In the genomic region with DNA sequence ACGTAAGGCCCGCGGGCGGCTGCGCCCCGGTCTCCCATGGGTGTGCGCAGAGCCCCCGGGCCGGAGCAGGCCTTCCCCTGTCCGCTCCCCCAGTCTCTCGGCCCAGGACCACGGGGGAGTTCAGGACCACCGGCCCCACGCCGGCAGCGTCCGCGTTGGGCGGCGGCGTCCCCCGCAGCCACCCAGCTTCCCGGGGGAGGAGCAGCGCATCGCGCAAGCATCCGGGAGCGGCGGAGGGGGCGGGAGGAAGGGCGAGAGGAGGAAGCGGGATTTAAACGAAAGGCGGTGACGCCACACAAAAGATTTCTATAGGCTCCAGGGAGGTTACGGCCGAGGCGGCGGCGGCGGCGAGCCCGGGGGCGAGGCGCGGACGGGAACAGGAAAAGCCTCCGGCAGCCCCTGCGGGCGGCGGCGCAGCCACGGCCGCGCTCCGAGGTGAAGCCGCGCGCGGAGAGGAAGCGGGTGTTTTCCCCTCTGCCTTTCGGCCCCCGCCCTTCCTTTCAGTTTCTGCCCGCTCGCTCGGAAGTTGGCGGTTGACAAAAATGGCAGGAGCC, we compare ENCODE assay signal across 1 cellular context.
A peak's percentile ranks its signal among the peaks of the same experiment; 100 is the strongest.
TF ChIP-seq lines count a peak whose summit lies in the region.

A gene (plus strand): TSS at position 298 of the 554 bp plus-strand sequence. CDS start 1,349 bp downstream, outside the sequence.

TF ChIP-seq in HepG2, 621 proteins besides CTCF, POLR2A, EP300 and RAD21 (continued from another document and continues in another):
- TF ChIP-seq, protein P1, sequence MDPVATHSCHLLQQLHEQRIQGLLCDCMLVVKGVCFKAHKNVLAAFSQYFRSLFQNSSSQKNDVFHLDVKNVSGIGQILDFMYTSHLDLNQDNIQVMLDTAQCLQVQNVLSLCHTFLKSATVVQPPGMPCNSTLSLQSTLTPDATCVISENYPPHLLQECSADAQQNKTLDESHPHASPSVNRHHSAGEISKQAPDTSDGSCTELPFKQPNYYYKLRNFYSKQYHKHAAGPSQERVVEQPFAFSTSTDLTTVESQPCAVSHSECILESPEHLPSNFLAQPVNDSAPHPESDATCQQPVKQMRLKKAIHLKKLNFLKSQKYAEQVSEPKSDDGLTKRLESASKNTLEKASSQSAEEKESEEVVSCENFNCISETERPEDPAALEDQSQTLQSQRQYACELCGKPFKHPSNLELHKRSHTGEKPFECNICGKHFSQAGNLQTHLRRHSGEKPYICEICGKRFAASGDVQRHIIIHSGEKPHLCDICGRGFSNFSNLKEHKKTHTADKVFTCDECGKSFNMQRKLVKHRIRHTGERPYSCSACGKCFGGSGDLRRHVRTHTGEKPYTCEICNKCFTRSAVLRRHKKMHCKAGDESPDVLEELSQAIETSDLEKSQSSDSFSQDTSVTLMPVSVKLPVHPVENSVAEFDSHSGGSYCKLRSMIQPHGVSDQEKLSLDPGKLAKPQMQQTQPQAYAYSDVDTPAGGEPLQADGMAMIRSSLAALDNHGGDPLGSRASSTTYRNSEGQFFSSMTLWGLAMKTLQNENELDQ (CRISPR knock-in tag; IDR thresholded peaks at IDR 0.05; ENCODE audit: borderline replicate concordance): no peak
- TF ChIP-seq, protein P2, sequence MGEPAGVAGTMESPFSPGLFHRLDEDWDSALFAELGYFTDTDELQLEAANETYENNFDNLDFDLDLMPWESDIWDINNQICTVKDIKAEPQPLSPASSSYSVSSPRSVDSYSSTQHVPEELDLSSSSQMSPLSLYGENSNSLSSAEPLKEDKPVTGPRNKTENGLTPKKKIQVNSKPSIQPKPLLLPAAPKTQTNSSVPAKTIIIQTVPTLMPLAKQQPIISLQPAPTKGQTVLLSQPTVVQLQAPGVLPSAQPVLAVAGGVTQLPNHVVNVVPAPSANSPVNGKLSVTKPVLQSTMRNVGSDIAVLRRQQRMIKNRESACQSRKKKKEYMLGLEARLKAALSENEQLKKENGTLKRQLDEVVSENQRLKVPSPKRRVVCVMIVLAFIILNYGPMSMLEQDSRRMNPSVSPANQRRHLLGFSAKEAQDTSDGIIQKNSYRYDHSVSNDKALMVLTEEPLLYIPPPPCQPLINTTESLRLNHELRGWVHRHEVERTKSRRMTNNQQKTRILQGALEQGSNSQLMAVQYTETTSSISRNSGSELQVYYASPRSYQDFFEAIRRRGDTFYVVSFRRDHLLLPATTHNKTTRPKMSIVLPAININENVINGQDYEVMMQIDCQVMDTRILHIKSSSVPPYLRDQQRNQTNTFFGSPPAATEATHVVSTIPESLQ (CRISPR knock-in tag; conservative IDR thresholded peaks at IDR 0.05): no peak
- no peak for TF ChIP-seq NR2F1 (CRISPR knock-in tag; IDR thresholded peaks at IDR 0.05)
- peak; percentile 76 for TF ChIP-seq ZNF878 (CRISPR knock-in tag; IDR thresholded peaks at IDR 0.05)
- no peak for TF ChIP-seq ARNT (IDR thresholded peaks at IDR 0.05)
- no peak for TF ChIP-seq GATAD2A (CRISPR knock-in tag; IDR thresholded peaks at IDR 0.05)
- no peak for TF ChIP-seq KDM1A (CRISPR knock-in tag; IDR thresholded peaks at IDR 0.05)
- peak; percentile 57; the same call in 1 of the 2 replicates for TF ChIP-seq SP2 (CRISPR knock-in tag; IDR thresholded peaks at IDR 0.05)
- TF ChIP-seq, protein P3, sequence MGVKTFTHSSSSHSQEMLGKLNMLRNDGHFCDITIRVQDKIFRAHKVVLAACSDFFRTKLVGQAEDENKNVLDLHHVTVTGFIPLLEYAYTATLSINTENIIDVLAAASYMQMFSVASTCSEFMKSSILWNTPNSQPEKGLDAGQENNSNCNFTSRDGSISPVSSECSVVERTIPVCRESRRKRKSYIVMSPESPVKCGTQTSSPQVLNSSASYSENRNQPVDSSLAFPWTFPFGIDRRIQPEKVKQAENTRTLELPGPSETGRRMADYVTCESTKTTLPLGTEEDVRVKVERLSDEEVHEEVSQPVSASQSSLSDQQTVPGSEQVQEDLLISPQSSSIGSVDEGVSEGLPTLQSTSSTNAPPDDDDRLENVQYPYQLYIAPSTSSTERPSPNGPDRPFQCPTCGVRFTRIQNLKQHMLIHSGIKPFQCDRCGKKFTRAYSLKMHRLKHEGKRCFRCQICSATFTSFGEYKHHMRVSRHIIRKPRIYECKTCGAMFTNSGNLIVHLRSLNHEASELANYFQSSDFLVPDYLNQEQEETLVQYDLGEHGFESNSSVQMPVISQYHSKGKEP (CRISPR knock-in tag; IDR thresholded peaks at IDR 0.05): no peak
- TF ChIP-seq ZFY (CRISPR knock-in tag; IDR thresholded peaks at IDR 0.05): peak; percentile 68
- no peak for TF ChIP-seq PAF1 (CRISPR knock-in tag; IDR thresholded peaks at IDR 0.05)
- TF ChIP-seq, protein P4, sequence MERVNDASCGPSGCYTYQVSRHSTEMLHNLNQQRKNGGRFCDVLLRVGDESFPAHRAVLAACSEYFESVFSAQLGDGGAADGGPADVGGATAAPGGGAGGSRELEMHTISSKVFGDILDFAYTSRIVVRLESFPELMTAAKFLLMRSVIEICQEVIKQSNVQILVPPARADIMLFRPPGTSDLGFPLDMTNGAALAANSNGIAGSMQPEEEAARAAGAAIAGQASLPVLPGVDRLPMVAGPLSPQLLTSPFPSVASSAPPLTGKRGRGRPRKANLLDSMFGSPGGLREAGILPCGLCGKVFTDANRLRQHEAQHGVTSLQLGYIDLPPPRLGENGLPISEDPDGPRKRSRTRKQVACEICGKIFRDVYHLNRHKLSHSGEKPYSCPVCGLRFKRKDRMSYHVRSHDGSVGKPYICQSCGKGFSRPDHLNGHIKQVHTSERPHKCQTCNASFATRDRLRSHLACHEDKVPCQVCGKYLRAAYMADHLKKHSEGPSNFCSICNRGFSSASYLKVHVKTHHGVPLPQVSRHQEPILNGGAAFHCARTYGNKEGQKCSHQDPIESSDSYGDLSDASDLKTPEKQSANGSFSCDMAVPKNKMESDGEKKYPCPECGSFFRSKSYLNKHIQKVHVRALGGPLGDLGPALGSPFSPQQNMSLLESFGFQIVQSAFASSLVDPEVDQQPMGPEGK (CRISPR knock-in tag; IDR thresholded peaks at IDR 0.05): peak; percentile 74; the same call in 1 of the 2 replicates
- TF ChIP-seq DNMT3B (CRISPR knock-in tag; conservative IDR thresholded peaks at IDR 0.05): no peak
- no peak for TF ChIP-seq TOE1 (CRISPR knock-in tag; IDR thresholded peaks at IDR 0.05)
- TF ChIP-seq YEATS4 (CRISPR knock-in tag; IDR thresholded peaks at IDR 0.05; ENCODE audit: borderline replicate concordance): peak; percentile 91
- TF ChIP-seq ZNF124 (CRISPR knock-in tag; IDR thresholded peaks at IDR 0.05): no peak
- TF ChIP-seq ZKSCAN8 (CRISPR knock-in tag; IDR thresholded peaks at IDR 0.05; ENCODE audit: borderline replicate concordance): peak; percentile 54; the same call in 1 of the 2 replicates
- TF ChIP-seq, protein P5, sequence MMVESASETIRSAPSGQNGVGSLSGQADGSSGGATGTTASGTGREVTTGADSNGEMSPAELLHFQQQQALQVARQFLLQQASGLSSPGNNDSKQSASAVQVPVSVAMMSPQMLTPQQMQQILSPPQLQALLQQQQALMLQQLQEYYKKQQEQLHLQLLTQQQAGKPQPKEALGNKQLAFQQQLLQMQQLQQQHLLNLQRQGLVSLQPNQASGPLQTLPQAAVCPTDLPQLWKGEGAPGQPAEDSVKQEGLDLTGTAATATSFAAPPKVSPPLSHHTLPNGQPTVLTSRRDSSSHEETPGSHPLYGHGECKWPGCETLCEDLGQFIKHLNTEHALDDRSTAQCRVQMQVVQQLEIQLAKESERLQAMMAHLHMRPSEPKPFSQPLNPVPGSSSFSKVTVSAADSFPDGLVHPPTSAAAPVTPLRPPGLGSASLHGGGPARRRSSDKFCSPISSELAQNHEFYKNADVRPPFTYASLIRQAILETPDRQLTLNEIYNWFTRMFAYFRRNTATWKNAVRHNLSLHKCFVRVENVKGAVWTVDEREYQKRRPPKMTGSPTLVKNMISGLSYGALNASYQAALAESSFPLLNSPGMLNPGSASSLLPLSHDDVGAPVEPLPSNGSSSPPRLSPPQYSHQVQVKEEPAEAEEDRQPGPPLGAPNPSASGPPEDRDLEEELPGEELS (CRISPR knock-in tag; IDR thresholded peaks at IDR 0.05): no peak
- TF ChIP-seq, protein P6, sequence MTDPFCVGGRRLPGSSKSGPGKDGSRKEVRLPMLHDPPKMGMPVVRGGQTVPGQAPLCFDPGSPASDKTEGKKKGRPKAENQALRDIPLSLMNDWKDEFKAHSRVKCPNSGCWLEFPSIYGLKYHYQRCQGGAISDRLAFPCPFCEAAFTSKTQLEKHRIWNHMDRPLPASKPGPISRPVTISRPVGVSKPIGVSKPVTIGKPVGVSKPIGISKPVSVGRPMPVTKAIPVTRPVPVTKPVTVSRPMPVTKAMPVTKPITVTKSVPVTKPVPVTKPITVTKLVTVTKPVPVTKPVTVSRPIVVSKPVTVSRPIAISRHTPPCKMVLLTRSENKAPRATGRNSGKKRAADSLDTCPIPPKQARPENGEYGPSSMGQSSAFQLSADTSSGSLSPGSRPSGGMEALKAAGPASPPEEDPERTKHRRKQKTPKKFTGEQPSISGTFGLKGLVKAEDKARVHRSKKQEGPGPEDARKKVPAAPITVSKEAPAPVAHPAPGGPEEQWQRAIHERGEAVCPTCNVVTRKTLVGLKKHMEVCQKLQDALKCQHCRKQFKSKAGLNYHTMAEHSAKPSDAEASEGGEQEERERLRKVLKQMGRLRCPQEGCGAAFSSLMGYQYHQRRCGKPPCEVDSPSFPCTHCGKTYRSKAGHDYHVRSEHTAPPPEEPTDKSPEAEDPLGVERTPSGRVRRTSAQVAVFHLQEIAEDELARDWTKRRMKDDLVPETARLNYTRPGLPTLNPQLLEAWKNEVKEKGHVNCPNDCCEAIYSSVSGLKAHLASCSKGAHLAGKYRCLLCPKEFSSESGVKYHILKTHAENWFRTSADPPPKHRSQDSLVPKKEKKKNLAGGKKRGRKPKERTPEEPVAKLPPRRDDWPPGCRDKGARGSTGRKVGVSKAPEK (CRISPR knock-in tag; IDR thresholded peaks at IDR 0.05; ENCODE audit: borderline replicate concordance): no peak; the same call in 1 of the 2 replicates
- TF ChIP-seq RFX3 (CRISPR knock-in tag; IDR thresholded peaks at IDR 0.05): no peak
- TF ChIP-seq FOXK1 (CRISPR knock-in tag; IDR thresholded peaks at IDR 0.05; ENCODE audit: borderline replicate concordance, low read depth): no peak
- TF ChIP-seq ZSCAN20 (CRISPR knock-in tag; IDR thresholded peaks at IDR 0.05; ENCODE audit: borderline replicate concordance): no peak
- no peak for TF ChIP-seq NR3C1 (CRISPR knock-in tag; IDR thresholded peaks at IDR 0.05)
- TF ChIP-seq, protein P7, sequence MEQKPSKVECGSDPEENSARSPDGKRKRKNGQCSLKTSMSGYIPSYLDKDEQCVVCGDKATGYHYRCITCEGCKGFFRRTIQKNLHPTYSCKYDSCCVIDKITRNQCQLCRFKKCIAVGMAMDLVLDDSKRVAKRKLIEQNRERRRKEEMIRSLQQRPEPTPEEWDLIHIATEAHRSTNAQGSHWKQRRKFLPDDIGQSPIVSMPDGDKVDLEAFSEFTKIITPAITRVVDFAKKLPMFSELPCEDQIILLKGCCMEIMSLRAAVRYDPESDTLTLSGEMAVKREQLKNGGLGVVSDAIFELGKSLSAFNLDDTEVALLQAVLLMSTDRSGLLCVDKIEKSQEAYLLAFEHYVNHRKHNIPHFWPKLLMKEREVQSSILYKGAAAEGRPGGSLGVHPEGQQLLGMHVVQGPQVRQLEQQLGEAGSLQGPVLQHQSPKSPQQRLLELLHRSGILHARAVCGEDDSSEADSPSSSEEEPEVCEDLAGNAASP (CRISPR knock-in tag; IDR thresholded peaks at IDR 0.05; ENCODE audit: borderline replicate concordance): no peak
- TF ChIP-seq, protein P8, sequence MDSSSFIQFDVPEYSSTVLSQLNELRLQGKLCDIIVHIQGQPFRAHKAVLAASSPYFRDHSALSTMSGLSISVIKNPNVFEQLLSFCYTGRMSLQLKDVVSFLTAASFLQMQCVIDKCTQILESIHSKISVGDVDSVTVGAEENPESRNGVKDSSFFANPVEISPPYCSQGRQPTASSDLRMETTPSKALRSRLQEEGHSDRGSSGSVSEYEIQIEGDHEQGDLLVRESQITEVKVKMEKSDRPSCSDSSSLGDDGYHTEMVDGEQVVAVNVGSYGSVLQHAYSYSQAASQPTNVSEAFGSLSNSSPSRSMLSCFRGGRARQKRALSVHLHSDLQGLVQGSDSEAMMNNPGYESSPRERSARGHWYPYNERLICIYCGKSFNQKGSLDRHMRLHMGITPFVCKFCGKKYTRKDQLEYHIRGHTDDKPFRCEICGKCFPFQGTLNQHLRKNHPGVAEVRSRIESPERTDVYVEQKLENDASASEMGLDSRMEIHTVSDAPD (CRISPR knock-in tag; IDR thresholded peaks at IDR 0.05): no peak
- no peak for TF ChIP-seq ZNF431 (CRISPR knock-in tag; IDR thresholded peaks at IDR 0.05; ENCODE audit: borderline replicate concordance, low read depth)
- TF ChIP-seq, protein P9, sequence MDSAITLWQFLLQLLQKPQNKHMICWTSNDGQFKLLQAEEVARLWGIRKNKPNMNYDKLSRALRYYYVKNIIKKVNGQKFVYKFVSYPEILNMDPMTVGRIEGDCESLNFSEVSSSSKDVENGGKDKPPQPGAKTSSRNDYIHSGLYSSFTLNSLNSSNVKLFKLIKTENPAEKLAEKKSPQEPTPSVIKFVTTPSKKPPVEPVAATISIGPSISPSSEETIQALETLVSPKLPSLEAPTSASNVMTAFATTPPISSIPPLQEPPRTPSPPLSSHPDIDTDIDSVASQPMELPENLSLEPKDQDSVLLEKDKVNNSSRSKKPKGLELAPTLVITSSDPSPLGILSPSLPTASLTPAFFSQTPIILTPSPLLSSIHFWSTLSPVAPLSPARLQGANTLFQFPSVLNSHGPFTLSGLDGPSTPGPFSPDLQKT (CRISPR knock-in tag; IDR thresholded peaks at IDR 0.05; ENCODE audit: borderline replicate concordance): no peak
- TF ChIP-seq, protein P10, sequence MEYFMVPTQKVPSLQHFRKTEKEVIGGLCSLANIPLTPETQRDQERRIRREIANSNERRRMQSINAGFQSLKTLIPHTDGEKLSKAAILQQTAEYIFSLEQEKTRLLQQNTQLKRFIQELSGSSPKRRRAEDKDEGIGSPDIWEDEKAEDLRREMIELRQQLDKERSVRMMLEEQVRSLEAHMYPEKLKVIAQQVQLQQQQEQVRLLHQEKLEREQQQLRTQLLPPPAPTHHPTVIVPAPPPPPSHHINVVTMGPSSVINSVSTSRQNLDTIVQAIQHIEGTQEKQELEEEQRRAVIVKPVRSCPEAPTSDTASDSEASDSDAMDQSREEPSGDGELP (IDR thresholded peaks at IDR 0.05; ENCODE audit: borderline replicate concordance, low read depth): no peak
- TF ChIP-seq, protein P11, sequence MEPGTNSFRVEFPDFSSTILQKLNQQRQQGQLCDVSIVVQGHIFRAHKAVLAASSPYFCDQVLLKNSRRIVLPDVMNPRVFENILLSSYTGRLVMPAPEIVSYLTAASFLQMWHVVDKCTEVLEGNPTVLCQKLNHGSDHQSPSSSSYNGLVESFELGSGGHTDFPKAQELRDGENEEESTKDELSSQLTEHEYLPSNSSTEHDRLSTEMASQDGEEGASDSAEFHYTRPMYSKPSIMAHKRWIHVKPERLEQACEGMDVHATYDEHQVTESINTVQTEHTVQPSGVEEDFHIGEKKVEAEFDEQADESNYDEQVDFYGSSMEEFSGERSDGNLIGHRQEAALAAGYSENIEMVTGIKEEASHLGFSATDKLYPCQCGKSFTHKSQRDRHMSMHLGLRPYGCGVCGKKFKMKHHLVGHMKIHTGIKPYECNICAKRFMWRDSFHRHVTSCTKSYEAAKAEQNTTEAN (CRISPR knock-in tag; conservative IDR thresholded peaks at IDR 0.05): no peak
- TF ChIP-seq, protein P12, sequence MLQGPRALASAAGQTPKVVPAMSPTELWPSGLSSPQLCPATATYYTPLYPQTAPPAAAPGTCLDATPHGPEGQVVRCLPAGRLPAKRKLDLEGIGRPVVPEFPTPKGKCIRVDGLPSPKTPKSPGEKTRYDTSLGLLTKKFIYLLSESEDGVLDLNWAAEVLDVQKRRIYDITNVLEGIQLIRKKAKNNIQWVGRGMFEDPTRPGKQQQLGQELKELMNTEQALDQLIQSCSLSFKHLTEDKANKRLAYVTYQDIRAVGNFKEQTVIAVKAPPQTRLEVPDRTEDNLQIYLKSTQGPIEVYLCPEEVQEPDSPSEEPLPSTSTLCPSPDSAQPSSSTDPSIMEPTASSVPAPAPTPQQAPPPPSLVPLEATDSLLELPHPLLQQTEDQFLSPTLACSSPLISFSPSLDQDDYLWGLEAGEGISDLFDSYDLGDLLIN (CRISPR knock-in tag; IDR thresholded peaks at IDR 0.05; ENCODE audit: borderline replicate concordance): no peak
